8 cellular contexts compared by ENCODE assay signal in the genomic region with DNA sequence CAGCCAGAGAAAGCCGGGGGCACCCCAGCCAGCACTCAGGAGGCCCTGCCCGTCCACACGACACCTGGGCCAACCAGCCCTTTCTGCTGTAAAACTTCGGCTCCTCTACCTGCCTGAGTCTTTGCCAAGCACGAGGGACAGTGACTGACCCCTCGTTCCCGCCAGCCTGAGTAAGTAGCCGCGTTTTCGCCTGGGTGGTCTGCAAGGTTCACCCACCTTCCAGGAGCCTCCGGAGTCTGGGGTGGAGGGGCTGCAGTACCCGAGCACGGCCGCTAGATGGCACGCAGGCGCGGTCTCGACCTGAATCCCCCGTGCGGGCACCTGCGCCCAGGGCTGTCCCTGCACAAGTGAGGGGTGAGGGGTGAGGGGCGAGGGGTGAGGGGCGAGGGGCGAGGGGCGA.
A peak's percentile ranks its signal among the peaks of the same experiment; 100 is the strongest.
DNase-seq lines count a peak whose midpoint lies in the region; ATAC-seq and TF ChIP-seq lines count a peak whose summit lies in the region.

No MANE protein-coding gene starts in this region.

- no peaks in the 10 kb centered on the region for H3K4me1 ChIP-seq in mammary epithelial cell (ENCODE audit: insufficient read depth, low read length)

- no peak for ATAC-seq in GM18861 (IDR thresholded peaks at IDR 0.05; ENCODE audit: unreplicated experiment)

- no peak overlapping the region for H3K9ac ChIP-seq in mammary epithelial cell (ENCODE audit: insufficient read depth, low read length)

- POLR2A ChIA-PET in MCF 10A (lab: Yijun Ruan, JAX) = no interaction called here

- H3K9me3 Mint-ChIP-seq in MCF 10A (ENCODE audit: unreplicated experiment) = peaks cover 16% of the 10 kb centered on the region

- CTCF ChIA-PET in MCF 10A (lab: Yijun Ruan, JAX) = no interaction called here
- CTCF ChIA-PET in mammary epithelial cell (lab: Charles Lee; ENCODE audit: low non-redundant PET) = no interaction called here

- H3K27ac Mint-ChIP-seq in MCF 10A (ENCODE audit: low read depth, unreplicated experiment) = no peak overlapping the region

- no peaks in the 10 kb centered on the region for H3K27me3 ChIP-seq in mammary epithelial cell (ENCODE audit: insufficient read depth, low read length)

- WGBS in mammary epithelial cell (ENCODE audit: low coverage, missing lambda C conversion rate) = 37% methylated on average over 7 of the region's 25 CpGs

- peaks cover 16% of the 10 kb centered on the region for H3K4me1 Mint-ChIP-seq in MCF 10A (ENCODE audit: insufficient read depth, unreplicated experiment)

- H3K4me3 Mint-ChIP-seq in MCF 10A (ENCODE audit: unreplicated experiment) = no peak overlapping the region

- in situ Hi-C loops in mammary epithelial cell (cut with MboI; ENCODE audit: low sequenced_read_pairs in 2 of 2) = no loop called here

- TF ChIP-seq CTCF in MCF 10A (IDR thresholded peaks at IDR 0.05; ENCODE audit: unreplicated experiment) (peak; percentile 84), mammary epithelial cell (conservative IDR thresholded peaks at IDR 0.05 in 1 of 2, IDR thresholded peaks at IDR 0.05 in 1 of 2; ENCODE audit: extremely low read depth in 1 of 2, insufficient read depth in 1 of 2, low read depth in 1 of 2, low read length in 2 of 2) (no peak), fibroblast of pulmonary artery (IDR thresholded peaks at IDR 0.05; ENCODE audit: low read length, missing control alignments) (peak; percentile 23)

- BruUV-seq in MCF 10A (replicated peaks; lab: Mats Ljungman, UMichigan) (no TSS peak), mammary epithelial cell (replicated peaks; lab: Mats Ljungman, UMichigan) (no TSS peak)

- no peak overlapping the region for H2AFZ ChIP-seq in mammary epithelial cell (ENCODE audit: low read depth, low read length)

- peaks cover 8% of the 10 kb centered on the region for H3K36me3 Mint-ChIP-seq in MCF 10A (ENCODE audit: insufficient read depth, unreplicated experiment)

- dilution Hi-C loops in mammary epithelial cell (cut with HindIII; ENCODE audit: low sequenced_read_pairs) = no loop called here

- no peak overlapping the region for H3K27ac ChIP-seq in mammary epithelial cell (ENCODE audit: insufficient read depth, low read depth, low read length)

- no peaks in the 10 kb centered on the region for H4K20me1 ChIP-seq in mammary epithelial cell (ENCODE audit: insufficient read depth, low read length)

- intact Hi-C loops in MCF 10A (cut with micrococcal nuclease) = no loop called here
- intact Hi-C loops in mammary epithelial cell (cut with micrococcal nuclease) = no loop called here

- peak; percentile 48 for DNase-seq in MCF 10A (ENCODE audit: unreplicated experiment)
- no peak for DNase-seq in mammary epithelial cell
- peak; percentile 65 for DNase-seq in activated CD4-positive, alpha-beta T cell treated with anti-CD3 and anti-CD28 coated beads for 48 hours
- no peak for DNase-seq in fibroblast of pulmonary artery (ENCODE audit: low read depth)
- peak in 2 of 3 donors; percentile 12 to 32 for DNase-seq in stimulated activated CD4-positive, alpha-beta T cell treated with anti-CD3 and anti-CD28 coated beads, TNF-alpha, amount 100 ng/mL, for 48 hours (ENCODE audit: low read depth in 3 of 3)
- DNase-seq in mesenteric fat pad (ENCODE audit: low spot score) = no peak
- DNase-seq in NCI-H1092 treated with DMSO at 0.1 percent for 48 hours (lab: John Stamatoyannopoulos, UW) = no peak

- H3K4me3 ChIP-seq in mammary epithelial cell (replicated peaks in 1 of 3; ENCODE audit: insufficient read depth in 1 of 3, low read depth in 2 of 3, low read length in 3 of 3) (no peak overlapping the region), fibroblast of pulmonary artery (replicated peaks; ENCODE audit: low read depth, low read length) (no peak overlapping the region)

- no peaks in the 10 kb centered on the region for H3K36me3 ChIP-seq in mammary epithelial cell (ENCODE audit: insufficient read depth, low read length)

- peaks cover 42% of the 10 kb centered on the region for H3K9me3 ChIP-seq in mammary epithelial cell (replicated peaks; ENCODE audit: insufficient read depth, low read length)

- no peak overlapping the region for H3K4me2 ChIP-seq in mammary epithelial cell (ENCODE audit: insufficient read depth, low read depth, low read length)

- H3K79me2 ChIP-seq in mammary epithelial cell (ENCODE audit: insufficient read depth, low read length) = no peaks in the 10 kb centered on the region

- peaks cover 10% of the 10 kb centered on the region for H3K27me3 Mint-ChIP-seq in MCF 10A (ENCODE audit: insufficient read depth, unreplicated experiment)

Comparison
In these comparisons a context has a peak if more than half of its experiments do, and no peak if none do; other contexts are left out.
1. DNase-seq: peak in MCF 10A (single experiment), activated CD4-positive, alpha-beta T cell treated with anti-CD3 and anti-CD28 coated beads for 48 hours (single experiment) and stimulated activated CD4-positive, alpha-beta T cell treated with anti-CD3 and anti-CD28 coated beads, TNF-alpha, amount 100 ng/mL, for 48 hours (2 of 3); none in mammary epithelial cell (single experiment), fibroblast of pulmonary artery (single experiment), mesenteric fat pad (single experiment) and NCI-H1092 treated with DMSO at 0.1 percent for 48 hours (single experiment).
2. CTCF ChIP-seq: peak in MCF 10A (single experiment) and fibroblast of pulmonary artery (single experiment); none in mammary epithelial cell (0 of 2).